ENCODE assay signal across 15 cellular contexts in the genomic region with DNA sequence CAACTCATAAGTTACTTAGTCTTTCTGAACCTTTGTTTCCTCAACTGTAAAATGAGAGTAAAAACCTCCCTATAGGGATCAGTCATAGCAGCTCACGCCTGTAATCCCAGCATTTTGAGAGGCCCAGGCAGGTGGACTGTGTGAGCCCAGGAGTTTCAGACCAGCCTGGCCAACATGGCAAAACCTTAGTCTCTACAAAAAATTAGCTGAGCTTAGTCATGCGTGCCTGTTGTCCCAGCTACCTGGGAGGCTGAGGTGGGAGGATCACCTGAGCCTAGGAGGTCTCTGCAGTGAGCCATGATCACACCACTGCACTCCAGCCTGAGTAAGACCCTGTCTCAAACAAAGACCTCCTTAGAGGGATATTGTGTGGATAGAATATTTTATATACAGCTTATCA. TPM values are rescaled to one million over a fixed set of nuclear protein-coding genes. Genes with fewer than 3 reads are reported as not detected.
DNase-seq lines count a peak whose midpoint lies in the region; ATAC-seq, FAIRE-seq and TF ChIP-seq lines count a peak whose summit lies in the region.
"Had no signal": no experiment of that assay in that cellular context is flagged by ENCODE, and none has a peak within 500 bp of the region (broad histone marks: within the 10 kb centered on the region; RNA-seq: fewer than 3 reads in every experiment).

No MANE protein-coding gene starts in this region.

- peaks cover 32% of the 10 kb centered on the region for H3K36me3 ChIP-seq in CD4-positive, CD25-positive, alpha-beta regulatory T cell (ENCODE audit: control insufficient read depth, insufficient read depth, low read length)
- H3K36me3 ChIP-seq in HCT116 (ENCODE audit: control insufficient read depth in 1 of 2, insufficient read depth in 2 of 2, low read length in 2 of 2) (no peaks in the 10 kb centered on the region), mesenchymal stem cell (ENCODE audit: control insufficient read depth in 1 of 2, insufficient read depth in 2 of 2, low read depth in 1 of 2, low read length in 2 of 2) (peaks cover 0 to 3% of the 10 kb centered on the region in 2 experiments)
- H3K36me3 ChIP-seq: BE2C, breast epithelium had no signal

- no peak overlapping the region for H2BK5ac ChIP-seq in mesenchymal stem cell (ENCODE audit: low read depth, low read length, poor library complexity, severe bottlenecking)

- intact Hi-C loops in HCT116 (cut with micrococcal nuclease), result no loop called here
- intact Hi-C loops in natural killer cell (cut with micrococcal nuclease), result no loop called here

- H2AK5ac ChIP-seq in mesenchymal stem cell (ENCODE audit: low read length, severe bottlenecking), result no peak overlapping the region

- no peak overlapping the region for H3K27ac ChIP-seq in CD4-positive, CD25-positive, alpha-beta regulatory T cell (ENCODE audit: insufficient read depth, low read length, poor library complexity, severe bottlenecking)
- no peak overlapping the region for H3K27ac ChIP-seq in HCT116 (ENCODE audit: low read depth, low read length)
- no peak overlapping the region for H3K27ac ChIP-seq in mesenchymal stem cell (ENCODE audit: low read length, poor library complexity, severe bottlenecking)
- H3K27ac ChIP-seq: breast epithelium had no signal

- H4K8ac ChIP-seq in mesenchymal stem cell (ENCODE audit: low read length), result no peak overlapping the region

- H4K91ac ChIP-seq in mesenchymal stem cell (ENCODE audit: low read length), result no peak overlapping the region

- no peaks in the 10 kb centered on the region for H3K9me3 Mint-ChIP-seq in CD4-positive, CD25-positive, alpha-beta regulatory T cell
- H3K9me3 Mint-ChIP-seq in activated naive CD8-positive, alpha-beta T cell treated with anti-CD3 and anti-CD28 coated beads, Interleukin-2, amount 50 U/mL, for 24 hours, result peaks cover 3% of the 10 kb centered on the region
- H3K9me3 Mint-ChIP-seq in natural killer cell, result no peaks in the 10 kb centered on the region

- no peak for TF ChIP-seq POLR2A in HCT116 (IDR thresholded peaks at IDR 0.05; ENCODE audit: borderline replicate concordance, extremely low read depth, insufficient read depth, insufficient read length)

- H3K27me3 ChIP-seq in CD4-positive, CD25-positive, alpha-beta regulatory T cell (ENCODE audit: control insufficient read depth, insufficient read depth, low read length), result no peaks in the 10 kb centered on the region
- H3K27me3 ChIP-seq in HCT116 (ENCODE audit: insufficient read depth, low read length), result no peaks in the 10 kb centered on the region
- no peaks in the 10 kb centered on the region for H3K27me3 ChIP-seq in mesenchymal stem cell (ENCODE audit: control insufficient read depth in 1 of 2, insufficient read depth in 1 of 2, low read length in 2 of 2)
- H3K27me3 ChIP-seq: BE2C, breast epithelium had no signal

- peaks cover 36% of the 10 kb centered on the region for H3K4me1 ChIP-seq in CD4-positive, CD25-positive, alpha-beta regulatory T cell (ENCODE audit: control insufficient read depth, insufficient read depth, low read length, poor library complexity, severe bottlenecking)
- peaks cover 3 to 15% of the 10 kb centered on the region in 2 experiments; a peak in 2 of 4 replicates for H3K4me1 ChIP-seq in HCT116 (ENCODE audit: control insufficient read depth in 1 of 2, insufficient read depth in 2 of 2, low read length in 2 of 2)
- H3K4me1 ChIP-seq in mesenchymal stem cell (ENCODE audit: control insufficient read depth, insufficient read depth, low read depth, low read length), result peaks cover 8% of the 10 kb centered on the region
- H3K4me1 ChIP-seq: BE2C, breast epithelium had no signal

- H3K9ac ChIP-seq in HCT116 (ENCODE audit: low read length), result no peak overlapping the region
- H3K9ac ChIP-seq in mesenchymal stem cell (ENCODE audit: low read length), result no peak overlapping the region

- H2AFZ ChIP-seq in HCT116 (ENCODE audit: low read depth, low read length, poor library complexity, severe bottlenecking) (no peak overlapping the region), mesenchymal stem cell (ENCODE audit: low read depth, low read length) (no peak overlapping the region)

- H3K36me3 Mint-ChIP-seq in CD4-positive, CD25-positive, alpha-beta regulatory T cell, result peaks cover 23% of the 10 kb centered on the region
- H3K36me3 Mint-ChIP-seq in activated naive CD8-positive, alpha-beta T cell treated with anti-CD3 and anti-CD28 coated beads, Interleukin-2, amount 50 U/mL, for 24 hours (ENCODE audit: low read depth), result peaks cover 12% of the 10 kb centered on the region
- H3K36me3 Mint-ChIP-seq in natural killer cell, result no peaks in the 10 kb centered on the region

- POLR2A ChIA-PET in HCT116 (lab: Charles Lee), result no interaction called here

- H3K4ac ChIP-seq in mesenchymal stem cell (ENCODE audit: low read depth in 1 of 2, low read length in 2 of 2), result no peak overlapping the region

- no peak overlapping the region for H2BK120ac ChIP-seq in mesenchymal stem cell (ENCODE audit: low read depth, low read length)

- no peak for TF ChIP-seq CTCF in HCT116 (IDR thresholded peaks at IDR 0.05 in 2 of 3, conservative IDR thresholded peaks at IDR 0.05 in 1 of 3; ENCODE audit: borderline replicate concordance in 1 of 3, insufficient read depth in 1 of 3, low read depth in 2 of 3, low read length in 2 of 3)
- TF ChIP-seq CTCF in natural killer cell (IDR thresholded peaks at IDR 0.05), result no peak

- H3K4me1 Mint-ChIP-seq in CD4-positive, CD25-positive, alpha-beta regulatory T cell, result peaks cover 20 to 64% (median 46%) of the 10 kb centered on the region in 4 donors
- H3K4me1 Mint-ChIP-seq in activated naive CD8-positive, alpha-beta T cell treated with anti-CD3 and anti-CD28 coated beads, Interleukin-2, amount 50 U/mL, for 24 hours, result peaks cover 44% of the 10 kb centered on the region
- peaks cover 33 to 36% of the 10 kb centered on the region in 2 donors for H3K4me1 Mint-ChIP-seq in natural killer cell

- TF ChIP-seq RAD21 in HCT116 (IDR thresholded peaks at IDR 0.05; ENCODE audit: low read depth), result no peak

- H3K4me3 ChIP-seq in CD4-positive, CD25-positive, alpha-beta regulatory T cell (ENCODE audit: low read depth, low read length), result peak overlapping the region; percentile 90
- H3K4me3 ChIP-seq in HCT116 (replicated peaks in 1 of 2; ENCODE audit: low read depth in 1 of 2, low read length in 2 of 2) (no peak overlapping the region), mesenchymal stem cell (ENCODE audit: insufficient read depth in 1 of 2, low read depth in 1 of 2, low read length in 2 of 2) (no peak overlapping the region)

- TSS peak; percentile 23 for BruUV-seq in HCT116 (replicated peaks; lab: Mats Ljungman, UMichigan)

- H3K14ac ChIP-seq in mesenchymal stem cell (ENCODE audit: low read length in 2 of 2), result no peak overlapping the region

- 92% methylated on average over 2 of the region's 2 CpGs for WGBS in mesenchymal stem cell

- peaks cover 5% of the 10 kb centered on the region for H3K27me3 Mint-ChIP-seq in CD4-positive, CD25-positive, alpha-beta regulatory T cell
- no peaks in the 10 kb centered on the region for H3K27me3 Mint-ChIP-seq in activated naive CD8-positive, alpha-beta T cell treated with anti-CD3 and anti-CD28 coated beads, Interleukin-2, amount 50 U/mL, for 24 hours
- no peaks in the 10 kb centered on the region for H3K27me3 Mint-ChIP-seq in natural killer cell (ENCODE audit: low read depth in 2 of 2)

- no peak overlapping the region for H2BK12ac ChIP-seq in mesenchymal stem cell (ENCODE audit: low read length in 2 of 2)

- no peaks in the 10 kb centered on the region for H3K79me2 ChIP-seq in HCT116 (ENCODE audit: insufficient read depth, low read length)

- DNase-seq in CD4-positive, CD25-positive, alpha-beta regulatory T cell, result no peak
- DNase-seq in HCT116 (ENCODE audit: low read depth, low spot score) (no peak), natural killer cell (no peak), GM19239 (ENCODE audit: insufficient read length, low spot score) (no peak), hepatic stellate cell (ENCODE audit: low spot score) (no peak), mesenchymal stem cell (no peak)
- DNase-seq in activated naive CD8-positive, alpha-beta T cell treated with anti-CD3 and anti-CD28 coated beads, Interleukin-2, amount 50 U/mL, for 24 hours, result no peak
- DNase-seq: activated CD4-positive, alpha-beta T cell treated with anti-CD3 and anti-CD28 coated beads, Interleukin-2, amount 50 U/mL, for 1 hour; BE2C; DMS79; NCI-H1417 treated with DMSO at 0.1 percent for 48 hours; substantia nigra; T1000 had no signal

- RAD21 ChIA-PET in HCT116 (lab: Charles Lee; ENCODE audit: low non-redundant PET in 1 of 2, low total read pairs in 2 of 2, uncharacterized antibody in 2 of 2, unreplicated experiment in 2 of 2), result no interaction called here

- H3K23ac ChIP-seq in mesenchymal stem cell (ENCODE audit: low read length in 2 of 2), result no peak overlapping the region

- CTCF ChIA-PET in HCT116 (lab: Charles Lee), result interaction anchor here (1.5 kb wide), 1 partner anchor 22 kb away, joined by 6 read pairs; no protein-coding TSS in a partner anchor

- no peak for FAIRE-seq in GM19239 (lab: Jason Lieb, UNC)

- no peak overlapping the region for H2BK15ac ChIP-seq in mesenchymal stem cell (ENCODE audit: low read depth, poor library complexity, severe bottlenecking)

- peaks cover 12% of the 10 kb centered on the region for H3K79me1 ChIP-seq in mesenchymal stem cell (replicated peaks; ENCODE audit: low read length, poor library complexity, severe bottlenecking)

- peak overlapping the region; percentile 100 for H3K4me3 Mint-ChIP-seq in CD4-positive, CD25-positive, alpha-beta regulatory T cell
- H3K4me3 Mint-ChIP-seq in activated naive CD8-positive, alpha-beta T cell treated with anti-CD3 and anti-CD28 coated beads, Interleukin-2, amount 50 U/mL, for 24 hours, result peak overlapping the region; percentile 97
- H3K4me3 Mint-ChIP-seq in natural killer cell, result peak overlapping the region; percentile 100

- no peak for ATAC-seq in CD4-positive, CD25-positive, alpha-beta regulatory T cell (ENCODE audit: low read depth in 2 of 2)
- no peak for ATAC-seq in HCT116
- no peak for ATAC-seq in activated naive CD8-positive, alpha-beta T cell treated with anti-CD3 and anti-CD28 coated beads, Interleukin-2, amount 50 U/mL, for 24 hours
- no peak for ATAC-seq in natural killer cell
- ATAC-seq: Right ventricle myocardium inferior had no signal

- H4K20me1 ChIP-seq in HCT116 (ENCODE audit: insufficient read depth), result no peaks in the 10 kb centered on the region

- H3K9me3 ChIP-seq in CD4-positive, CD25-positive, alpha-beta regulatory T cell (ENCODE audit: control insufficient read depth in 2 of 2, low read length in 2 of 2), result no peaks in the 10 kb centered on the region
- H3K9me3 ChIP-seq in HCT116 (ENCODE audit: control insufficient read depth in 1 of 2, insufficient read depth in 1 of 2, low read depth in 1 of 2, low read length in 2 of 2), result no peaks in the 10 kb centered on the region
- no peaks in the 10 kb centered on the region for H3K9me3 ChIP-seq in mesenchymal stem cell (ENCODE audit: control insufficient read depth, low read length)
- H3K9me3 ChIP-seq: BE2C, breast epithelium had no signal

- H3K9me2 ChIP-seq in HCT116 (ENCODE audit: insufficient read depth), result peaks cover 4% of the 10 kb centered on the region; the same call in 1 of the 2 replicates

- no peak overlapping the region for H3K18ac ChIP-seq in mesenchymal stem cell (ENCODE audit: low read depth in 1 of 2, low read length in 2 of 2)

- H3K27ac Mint-ChIP-seq in CD4-positive, CD25-positive, alpha-beta regulatory T cell, result peak overlapping the region in 2 of 3 donors; percentile 98 to 99
- peak overlapping the region; percentile 8 for H3K27ac Mint-ChIP-seq in activated naive CD8-positive, alpha-beta T cell treated with anti-CD3 and anti-CD28 coated beads, Interleukin-2, amount 50 U/mL, for 24 hours
- H3K27ac Mint-ChIP-seq in natural killer cell, result no peak overlapping the region

- H3K4me2 ChIP-seq in HCT116 (ENCODE audit: low read length), result no peak overlapping the region
- no peak overlapping the region for H3K4me2 ChIP-seq in mesenchymal stem cell (ENCODE audit: low read length, poor library complexity, severe bottlenecking)

RNA-seq across cellular contexts. Expression of gene GPR155, which starts 2.3 kb away (rescaled TPM):
- 42.7 TPM for total RNA-seq in CD4-positive, CD25-positive, alpha-beta regulatory T cell
- 10 to 100 TPM; 15.0 to 20.1 (median 18.9) TPM for polyA plus RNA-seq in CD4-positive, CD25-positive, alpha-beta regulatory T cell
- total RNA-seq in HCT116 (2021; ENCODE audit: unreplicated experiment) (3.8 TPM), natural killer cell (10 to 100 TPM in 1 of 3 donors, 1 to 10 TPM in 2; 3.6 to 11.4 (median 4.4) TPM)
- 1.2 and 1.4 TPM in 2 replicates for polyA plus RNA-seq in HCT116 (2012)
- 4.6 TPM for polyA plus RNA-seq in mesenchymal stem cell (2013, experiment 1 of 2)
- polyA plus RNA-seq in mesenchymal stem cell (2013, experiment 2 of 2), result 4.9 TPM

Comparison
In these comparisons a context has a peak if more than half of its experiments do, and no peak if none do; other contexts are left out.
1. H3K27ac Mint-ChIP-seq: peak in CD4-positive, CD25-positive, alpha-beta regulatory T cell (2 of 3) and activated naive CD8-positive, alpha-beta T cell treated with anti-CD3 and anti-CD28 coated beads, Interleukin-2, amount 50 U/mL, for 24 hours (single experiment); none in natural killer cell (0 of 2).
2. Peak in every context shown above with its lines, with median percentiles within 50 percentile points of each other: H3K4me3 Mint-ChIP-seq.